Comparison of ENCODE assay signal across 15 cellular contexts in the genomic region with DNA sequence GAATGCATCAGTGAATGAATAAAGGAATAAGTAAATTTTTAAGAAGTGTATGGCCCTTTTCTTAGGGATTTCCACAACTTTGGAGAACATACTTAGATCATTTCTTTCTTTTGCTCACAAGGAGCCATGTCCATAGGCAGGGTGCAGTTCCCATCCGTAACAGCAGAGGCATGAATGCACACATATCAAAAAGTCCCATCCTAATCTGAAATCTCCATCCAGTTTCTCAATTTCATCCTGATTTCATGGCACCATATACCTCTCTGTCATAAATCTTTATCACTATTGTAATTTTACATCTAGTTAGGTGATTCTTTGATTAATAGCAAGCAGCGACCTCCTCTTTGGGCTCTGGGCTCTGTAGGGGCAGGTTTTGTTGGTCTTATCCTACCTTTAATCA.
DNase-seq lines count a peak whose midpoint lies in the region; ATAC-seq, FAIRE-seq and TF ChIP-seq lines count a peak whose summit lies in the region.
"Had no signal": no experiment of that assay in that cellular context is flagged by ENCODE, and none has a peak within 500 bp of the region (broad histone marks: within the 10 kb centered on the region; RNA-seq: fewer than 3 reads in every experiment).

No MANE protein-coding gene starts in this region.

- H4K8ac ChIP-seq in IMR-90 (ENCODE audit: low read depth in 2 of 2, low read length in 2 of 2): no peak overlapping the region

- H4K91ac ChIP-seq in IMR-90 (ENCODE audit: insufficient read depth, low read depth, low read length): no peak overlapping the region

- H3K4me3 ChIP-seq in IMR-90 (ENCODE audit: insufficient read depth, low read depth, low read length): no peak overlapping the region
- no peak overlapping the region for H3K4me3 ChIP-seq in cardiac fibroblast (replicated peaks in 1 of 2; ENCODE audit: low read depth in 2 of 2, low read length in 2 of 2)
- H3K4me3 ChIP-seq: heart right ventricle had no signal

- 0 out of 2 replicates have a peak, but pooled peaks have one; percentile 8 for TF ChIP-seq CTCF in IMR-90 (conservative IDR thresholded peaks at IDR 0.05; ENCODE audit: low read depth, low read length)
- peak; percentile 18 for TF ChIP-seq CTCF in cardiac fibroblast (IDR thresholded peaks at IDR 0.05; ENCODE audit: low read depth, low read length)
- TF ChIP-seq CTCF in nephron (IDR thresholded peaks at IDR 0.05; ENCODE audit: unreplicated experiment in 3 of 3): peak; percentile 59 to 70 (median 65)

- H3K56ac ChIP-seq in IMR-90 (ENCODE audit: extremely low read depth, insufficient read depth, low read length): no peak overlapping the region

- POLR2A ChIA-PET in IMR-90 (lab: Charles Lee; ENCODE audit: unreplicated experiment) (no interaction called here), T-cell (lab: Charles Lee) (no interaction called here)

- H3K4ac ChIP-seq in IMR-90 (ENCODE audit: low read depth, low read length): no peak overlapping the region

- no peak overlapping the region for H3K27ac Mint-ChIP-seq in nephron
- H3K27ac Mint-ChIP-seq in T-cell: no peak overlapping the region

- H3K4me1 ChIP-seq in IMR-90 (ENCODE audit: control insufficient read depth, insufficient read depth, low read length): no peaks in the 10 kb centered on the region
- H3K4me1 ChIP-seq: heart right ventricle had no signal

- no peak for ATAC-seq in IMR-90 (ENCODE audit: low read depth)
- ATAC-seq in GM19467 (IDR thresholded peaks at IDR 0.05; ENCODE audit: unreplicated experiment): no peak
- no peak for ATAC-seq in T-cell (replicated peaks in 1 of 4)
- ATAC-seq: heart right ventricle had no signal

- H4K5ac ChIP-seq in IMR-90 (ENCODE audit: low read depth, low read length): no peak overlapping the region

- H3K36me3 Mint-ChIP-seq in nephron (ENCODE audit: low read depth) (no peaks in the 10 kb centered on the region), T-cell (no peaks in the 10 kb centered on the region)

- H3K14ac ChIP-seq in IMR-90 (replicated peaks; ENCODE audit: low read depth, low read length): no peak overlapping the region

- H3K27ac ChIP-seq in IMR-90 (ENCODE audit: insufficient read depth, low read length): no peak overlapping the region
- H3K27ac ChIP-seq: heart right ventricle had no signal

- no peak for TF ChIP-seq RAD21 in IMR-90 (IDR thresholded peaks at IDR 0.05; ENCODE audit: low read length)

- BruUV-seq in IMR-90 (replicated peaks; lab: Mats Ljungman, UMichigan): no TSS peak

- no peak overlapping the region for H3K18ac ChIP-seq in IMR-90 (ENCODE audit: low read depth, low read length)

- CTCF ChIA-PET in IMR-90 (lab: Yijun Ruan, JAX) (no interaction called here), T-cell (lab: Charles Lee) (interaction anchor here in 1 of 2 donors (0.6 kb wide), 1 partner anchor 31 kb away, joined by 5 read pairs; no protein-coding TSS in a partner anchor)

- no peak overlapping the region for H2BK15ac ChIP-seq in IMR-90 (ENCODE audit: low read depth, low read length)

- no peaks in the 10 kb centered on the region for H3K27me3 ChIP-seq in IMR-90 (ENCODE audit: control insufficient read depth, insufficient read depth, low read length)

- H3K79me1 ChIP-seq in IMR-90 (ENCODE audit: low read depth in 1 of 2, low read length in 2 of 2): no peaks in the 10 kb centered on the region

- DNase-seq in DMS 273 (lab: John Stamatoyannopoulos, UW; ENCODE audit: unreplicated experiment) (peak; percentile 97), IMR-90 (no peak), cardiac fibroblast (ENCODE audit: low read depth in 2 of 2) (no peak), GM19239 (ENCODE audit: insufficient read length, low spot score) (no peak), T-cell (no peak), SHP77 (lab: John Stamatoyannopoulos, UW) (no peak)
- DNase-seq: activated CD8-positive, alpha-beta memory T cell treated with anti-CD3 and anti-CD28 coated beads, Interleukin-2, amount 50 U/mL, for 4 hours; DMS79 treated with DMSO at 0.1 percent for 48 hours; heart right ventricle; NCI-H226; stimulated activated naive CD4-positive, alpha-beta T cell treated with Interleukin-2 at 50 U/mL for 16 hours; T-helper 2 cell had no signal

- no peak overlapping the region for H3K9ac ChIP-seq in IMR-90 (ENCODE audit: low read depth, low read length)

- H3K4me3 Mint-ChIP-seq in nephron (no peak overlapping the region), T-cell (no peak overlapping the region)
- H3K4me3 Mint-ChIP-seq: central memory CD8-positive, alpha-beta T cell had no signal

- H3K9me3 Mint-ChIP-seq in nephron (no peaks in the 10 kb centered on the region), T-cell (no peaks in the 10 kb centered on the region)
- H3K9me3 Mint-ChIP-seq: central memory CD8-positive, alpha-beta T cell had no signal

- TF ChIP-seq POLR2A in IMR-90 (IDR thresholded peaks at IDR 0.05; ENCODE audit: low read depth, low read length): no peak

- in situ Hi-C loops in IMR-90 (cut with MboI; ENCODE audit: low sequenced_read_pairs): no loop called here

- no peaks in the 10 kb centered on the region for H3K9me1 ChIP-seq in IMR-90 (ENCODE audit: insufficient read depth, low read length)

- intact Hi-C loops in IMR-90 (cut with micrococcal nuclease): loop anchor here (5.0 kb wide), 1 partner anchor 473 kb away; no protein-coding TSS in a partner anchor

- no peaks in the 10 kb centered on the region for H3K36me3 ChIP-seq in IMR-90 (ENCODE audit: control insufficient read depth, insufficient read depth, low read length)
- H3K36me3 ChIP-seq: heart right ventricle had no signal

- H3K27me3 Mint-ChIP-seq in nephron (ENCODE audit: low read depth) (peaks cover 47% of the 10 kb centered on the region), T-cell (peaks cover 20 to 41% of the 10 kb centered on the region in 2 donors)

- H2BK20ac ChIP-seq in IMR-90 (ENCODE audit: low read depth, low read length): no peak overlapping the region

- H2AFZ ChIP-seq in IMR-90 (replicated peaks; ENCODE audit: low read length, poor library complexity): no peak overlapping the region

- H3K4me1 Mint-ChIP-seq in nephron: peaks cover 38% of the 10 kb centered on the region
- peaks cover 2 to 6% (median 5%) of the 10 kb centered on the region in 3 donors for H3K4me1 Mint-ChIP-seq in T-cell
- H3K4me1 Mint-ChIP-seq: central memory CD8-positive, alpha-beta T cell had no signal

- no peak overlapping the region for H2BK5ac ChIP-seq in IMR-90 (ENCODE audit: low read depth, low read length, poor library complexity, severe bottlenecking)

- WGBS in IMR-90 (ENCODE audit: extremely low coverage in 2 of 2, insufficient read length in 1 of 2), 2 experiments: no CpG with 5 or more reads among the region's 2 CpGs

- no peak for FAIRE-seq in GM19239 (lab: Jason Lieb, UNC)

- dilution Hi-C loops in IMR-90 (cut with HindIII; ENCODE audit: low sequenced_read_pairs, unreplicated experiment): no loop called here

- H2BK120ac ChIP-seq in IMR-90 (ENCODE audit: low read depth, low read length): no peak overlapping the region

- no peak overlapping the region for H3K23ac ChIP-seq in IMR-90 (ENCODE audit: low read depth, low read length)

- no peak overlapping the region for H2AK9ac ChIP-seq in IMR-90 (replicated peaks; ENCODE audit: low read depth, low read length, poor library complexity)

- no peaks in the 10 kb centered on the region for H3K9me3 ChIP-seq in IMR-90 (ENCODE audit: control insufficient read depth, insufficient read depth, low read length)
- H3K9me3 ChIP-seq: heart right ventricle had no signal

- no peaks in the 10 kb centered on the region for H4K20me1 ChIP-seq in IMR-90 (ENCODE audit: insufficient read depth, low read length)

- H3K4me2 ChIP-seq in IMR-90 (ENCODE audit: low read depth, low read length): no peak overlapping the region

- H2AK5ac ChIP-seq in IMR-90 (ENCODE audit: low read depth, low read length): no peak overlapping the region

TF ChIP-seq in IMR-90, 13 proteins besides CTCF, POLR2A, EP300 and RAD21:
- TF ChIP-seq, protein P1, sequence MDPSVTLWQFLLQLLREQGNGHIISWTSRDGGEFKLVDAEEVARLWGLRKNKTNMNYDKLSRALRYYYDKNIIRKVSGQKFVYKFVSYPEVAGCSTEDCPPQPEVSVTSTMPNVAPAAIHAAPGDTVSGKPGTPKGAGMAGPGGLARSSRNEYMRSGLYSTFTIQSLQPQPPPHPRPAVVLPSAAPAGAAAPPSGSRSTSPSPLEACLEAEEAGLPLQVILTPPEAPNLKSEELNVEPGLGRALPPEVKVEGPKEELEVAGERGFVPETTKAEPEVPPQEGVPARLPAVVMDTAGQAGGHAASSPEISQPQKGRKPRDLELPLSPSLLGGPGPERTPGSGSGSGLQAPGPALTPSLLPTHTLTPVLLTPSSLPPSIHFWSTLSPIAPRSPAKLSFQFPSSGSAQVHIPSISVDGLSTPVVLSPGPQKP (IDR thresholded peaks at IDR 0.05; ENCODE audit: borderline replicate concordance, low read depth, low read length): no peak
- TF ChIP-seq CEBPB (IDR thresholded peaks at IDR 0.05; ENCODE audit: low read depth, low read length): no peak
- TF ChIP-seq RFX5 (IDR thresholded peaks at IDR 0.05; ENCODE audit: low read depth, low read length): no peak
- no peak for TF ChIP-seq MXI1 (IDR thresholded peaks at IDR 0.05; ENCODE audit: borderline replicate concordance, low read depth, low read length)
- TF ChIP-seq CHD1 (IDR thresholded peaks at IDR 0.05; ENCODE audit: low read depth, low read length): no peak
- no peak for TF ChIP-seq BHLHE40 (IDR thresholded peaks at IDR 0.05; ENCODE audit: low read depth, low read length)
- no peak for TF ChIP-seq MAZ (IDR thresholded peaks at IDR 0.05; ENCODE audit: borderline replicate concordance, low read depth, low read length)
- TF ChIP-seq, protein P2, sequence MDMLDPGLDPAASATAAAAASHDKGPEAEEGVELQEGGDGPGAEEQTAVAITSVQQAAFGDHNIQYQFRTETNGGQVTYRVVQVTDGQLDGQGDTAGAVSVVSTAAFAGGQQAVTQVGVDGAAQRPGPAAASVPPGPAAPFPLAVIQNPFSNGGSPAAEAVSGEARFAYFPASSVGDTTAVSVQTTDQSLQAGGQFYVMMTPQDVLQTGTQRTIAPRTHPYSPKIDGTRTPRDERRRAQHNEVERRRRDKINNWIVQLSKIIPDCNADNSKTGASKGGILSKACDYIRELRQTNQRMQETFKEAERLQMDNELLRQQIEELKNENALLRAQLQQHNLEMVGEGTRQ (IDR thresholded peaks at IDR 0.05; ENCODE audit: low read depth, low read length): no peak

Comparison
In these comparisons a context has a peak if more than half of its experiments do, and no peak if none do; other contexts are left out.
1. CTCF ChIP-seq: peak in every context shown above with its lines; median percentile 65 in nephron; 18 in cardiac fibroblast; 8 in IMR-90.